12 cellular contexts compared by ENCODE assay signal in the genomic region with DNA sequence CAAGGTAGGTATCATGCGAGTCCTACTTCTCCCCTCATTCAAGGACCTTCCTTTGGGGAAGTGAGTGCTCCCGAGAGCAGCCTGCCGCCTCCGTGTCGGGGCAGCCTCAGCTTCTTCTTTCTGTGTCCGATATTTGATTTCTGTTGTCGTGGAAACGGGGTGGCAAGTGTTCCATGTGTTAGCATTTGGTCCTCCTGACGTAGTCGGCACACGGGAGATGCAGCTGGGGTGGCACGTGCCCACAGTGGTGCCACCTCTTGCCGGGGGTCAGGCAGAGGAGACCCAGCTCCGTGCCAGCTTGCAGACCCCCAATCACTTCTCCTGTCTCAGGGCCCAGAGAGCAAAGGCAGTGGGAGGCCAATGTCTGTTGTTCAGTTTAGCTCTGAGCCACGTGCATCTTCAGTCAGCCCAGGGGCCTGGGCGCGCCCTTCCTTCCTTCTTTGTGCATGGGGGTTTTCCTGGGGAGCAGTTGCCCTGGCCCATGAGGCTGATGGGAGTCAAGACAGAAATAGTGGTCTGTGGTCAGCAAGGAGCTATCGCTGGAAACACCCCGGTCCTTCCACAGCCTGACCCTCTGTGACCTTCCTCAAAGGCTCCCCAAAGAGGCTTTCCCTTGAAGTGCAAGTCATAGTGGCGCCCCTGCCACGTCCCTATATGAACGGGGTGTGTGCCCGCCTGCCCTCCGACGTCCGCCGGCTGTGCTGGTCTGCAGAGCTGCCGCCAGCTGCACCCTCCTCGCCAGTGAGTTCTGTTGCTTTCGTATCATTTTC. TPM values are rescaled to one million over a fixed set of nuclear protein-coding genes. Genes with fewer than 3 reads are reported as not detected.
DNase-seq lines count a peak whose midpoint lies in the region; ATAC-seq, FAIRE-seq and TF ChIP-seq lines count a peak whose summit lies in the region.
"Had no signal": no experiment of that assay in that cellular context is flagged by ENCODE, and none has a peak within 500 bp of the region (broad histone marks: within the 10 kb centered on the region; RNA-seq: fewer than 3 reads in every experiment).

No MANE protein-coding gene starts in this region.

- DNase-seq in GM12864 (ENCODE audit: low read depth) (peak; percentile 31), NCI-H146 treated with DMSO at 0.1 percent for 48 hours (lab: John Stamatoyannopoulos, UW; ENCODE audit: unreplicated experiment) (no peak), kidney (no peak), ACHN (no peak)
- DNase-seq in activated naive CD8-positive, alpha-beta T cell treated with anti-CD3 and anti-CD28 coated beads, Interleukin-2, amount 50 U/mL, for 24 hours = peak; percentile 20
- DNase-seq in natural killer cell treated with Interleukin-12 subunit alpha and Interleukin-12 subunit beta and Interleukin-15 and Interleukin-18, amount 100 ng/mL, for 72 hours (ENCODE audit: low spot score) = no peak
- DNase-seq in stimulated activated CD4-positive, alpha-beta T cell treated with anti-CD3 and anti-CD28 coated beads, Interleukin-4, amount 100 ng/mL, for 4 hours = no peak
- DNase-seq: activated CD4-positive, alpha-beta T cell treated with anti-CD3 and anti-CD28 coated beads, Interleukin-2, amount 50 U/mL, for 4 hours; DMS79 treated with DMSO at 0.1 percent for 48 hours; NCI-H524 treated with DMSO at 0.1 percent for 48 hours had no signal

- ATAC-seq in HG03159 (IDR thresholded peaks at IDR 0.05; ENCODE audit: unreplicated experiment) = peak; percentile 42
- peak; percentile 57 for ATAC-seq in activated naive CD8-positive, alpha-beta T cell treated with anti-CD3 and anti-CD28 coated beads, Interleukin-2, amount 50 U/mL, for 24 hours
- ATAC-seq in natural killer cell treated with Interleukin-12 subunit alpha and Interleukin-12 subunit beta and Interleukin-15 and Interleukin-18, amount 100 ng/mL, for 72 hours = peak; percentile 22 to 55

- H3K4me3 Mint-ChIP-seq in activated naive CD8-positive, alpha-beta T cell treated with anti-CD3 and anti-CD28 coated beads, Interleukin-2, amount 50 U/mL, for 24 hours = peak overlapping the region; percentile 32
- peak overlapping the region; percentile 49 for H3K4me3 Mint-ChIP-seq in natural killer cell treated with Interleukin-12 subunit alpha and Interleukin-12 subunit beta and Interleukin-15 and Interleukin-18, amount 100 ng/mL, for 72 hours

- TF ChIP-seq CTCF in GM12864 (IDR thresholded peaks at IDR 0.05; ENCODE audit: low read depth, low read length, missing control alignments) (no peak), kidney (IDR thresholded peaks at IDR 0.05; ENCODE audit: borderline replicate concordance, extremely low read depth, insufficient read depth) (no peak)

- no peak for FAIRE-seq in kidney (lab: Jason Lieb, UNC)
- FAIRE-seq: colon had no signal

- peaks cover 0 to 6% of the 10 kb centered on the region in 2 donors for H3K4me1 ChIP-seq in kidney (ENCODE audit: control insufficient read depth in 1 of 2, insufficient read depth in 1 of 2, low read depth in 1 of 2, low read length in 2 of 2)

- no peaks in the 10 kb centered on the region for H3K36me3 Mint-ChIP-seq in activated naive CD8-positive, alpha-beta T cell treated with anti-CD3 and anti-CD28 coated beads, Interleukin-2, amount 50 U/mL, for 24 hours (ENCODE audit: low read depth)
- H3K36me3 Mint-ChIP-seq in natural killer cell treated with Interleukin-12 subunit alpha and Interleukin-12 subunit beta and Interleukin-15 and Interleukin-18, amount 100 ng/mL, for 72 hours = no peaks in the 10 kb centered on the region

- H3K27ac ChIP-seq in kidney (ENCODE audit: low read depth in 2 of 2, low read length in 2 of 2) = no peak overlapping the region

- H3K9me3 Mint-ChIP-seq in activated naive CD8-positive, alpha-beta T cell treated with anti-CD3 and anti-CD28 coated beads, Interleukin-2, amount 50 U/mL, for 24 hours = no peaks in the 10 kb centered on the region
- no peaks in the 10 kb centered on the region for H3K9me3 Mint-ChIP-seq in natural killer cell treated with Interleukin-12 subunit alpha and Interleukin-12 subunit beta and Interleukin-15 and Interleukin-18, amount 100 ng/mL, for 72 hours

- no peak overlapping the region; the same call in 1 of the 2 replicates for H3K4me3 ChIP-seq in GM12864 (ENCODE audit: low read depth, low read length)
- no peak overlapping the region for H3K4me3 ChIP-seq in kidney (ENCODE audit: low read length in 2 of 2)

- H3K27me3 Mint-ChIP-seq in activated naive CD8-positive, alpha-beta T cell treated with anti-CD3 and anti-CD28 coated beads, Interleukin-2, amount 50 U/mL, for 24 hours = no peaks in the 10 kb centered on the region
- peaks cover 5 to 15% of the 10 kb centered on the region in 2 donors for H3K27me3 Mint-ChIP-seq in natural killer cell treated with Interleukin-12 subunit alpha and Interleukin-12 subunit beta and Interleukin-15 and Interleukin-18, amount 100 ng/mL, for 72 hours

- H3K9me3 ChIP-seq in kidney (ENCODE audit: control insufficient read depth in 1 of 2, low read length in 2 of 2) = no peaks in the 10 kb centered on the region

- H3K27ac Mint-ChIP-seq in activated naive CD8-positive, alpha-beta T cell treated with anti-CD3 and anti-CD28 coated beads, Interleukin-2, amount 50 U/mL, for 24 hours = peak overlapping the region; percentile 68
- no peak overlapping the region for H3K27ac Mint-ChIP-seq in natural killer cell treated with Interleukin-12 subunit alpha and Interleukin-12 subunit beta and Interleukin-15 and Interleukin-18, amount 100 ng/mL, for 72 hours

- in situ Hi-C loops in ACHN (cut with HindIII; ENCODE audit: low pct_ligation_motif_present, low pct_unique_long_range_greater_than_20kb, low sequenced_read_pairs) = no loop called here

- intact Hi-C loops in kidney (cut with DNase I) = no loop called here

- no peaks in the 10 kb centered on the region for H3K36me3 ChIP-seq in kidney (ENCODE audit: control insufficient read depth in 1 of 2, insufficient read depth in 2 of 2, low read length in 2 of 2)

- no peak overlapping the region for H3K9ac ChIP-seq in kidney (ENCODE audit: low read length in 2 of 2)

- peaks cover 10% of the 10 kb centered on the region for H3K4me1 Mint-ChIP-seq in activated naive CD8-positive, alpha-beta T cell treated with anti-CD3 and anti-CD28 coated beads, Interleukin-2, amount 50 U/mL, for 24 hours
- H3K4me1 Mint-ChIP-seq in natural killer cell treated with Interleukin-12 subunit alpha and Interleukin-12 subunit beta and Interleukin-15 and Interleukin-18, amount 100 ng/mL, for 72 hours (ENCODE audit: low read depth in 2 of 2) = peaks cover 7 to 12% of the 10 kb centered on the region in 2 donors

RNA-seq across cellular contexts. Expression of gene PARVB, which starts 44.5 kb away (rescaled TPM):
- 10 to 100 TPM; 16.9 to 61.3 TPM for total RNA-seq in natural killer cell treated with Interleukin-12 subunit alpha and Interleukin-12 subunit beta and Interleukin-15 and Interleukin-18, amount 100 ng/mL, for 72 hours
- 32.9 TPM for total RNA-seq in kidney
- 51.1 TPM for polyA plus RNA-seq in kidney (ENCODE audit: insufficient read depth, low read depth, low replicate concordance)

Comparison
In these comparisons a context has a peak if more than half of its experiments do, and no peak if none do; other contexts are left out.
1. DNase-seq: peak in GM12864 (single experiment) and activated naive CD8-positive, alpha-beta T cell treated with anti-CD3 and anti-CD28 coated beads, Interleukin-2, amount 50 U/mL, for 24 hours (single experiment); none in natural killer cell treated with Interleukin-12 subunit alpha and Interleukin-12 subunit beta and Interleukin-15 and Interleukin-18, amount 100 ng/mL, for 72 hours (single experiment), stimulated activated CD4-positive, alpha-beta T cell treated with anti-CD3 and anti-CD28 coated beads, Interleukin-4, amount 100 ng/mL, for 4 hours (0 of 2), NCI-H146 treated with DMSO at 0.1 percent for 48 hours (single experiment), kidney (single experiment) and ACHN (single experiment).
2. Peak in every context shown above with its lines, with median percentiles within 50 percentile points of each other: ATAC-seq.